In the genomic region with DNA sequence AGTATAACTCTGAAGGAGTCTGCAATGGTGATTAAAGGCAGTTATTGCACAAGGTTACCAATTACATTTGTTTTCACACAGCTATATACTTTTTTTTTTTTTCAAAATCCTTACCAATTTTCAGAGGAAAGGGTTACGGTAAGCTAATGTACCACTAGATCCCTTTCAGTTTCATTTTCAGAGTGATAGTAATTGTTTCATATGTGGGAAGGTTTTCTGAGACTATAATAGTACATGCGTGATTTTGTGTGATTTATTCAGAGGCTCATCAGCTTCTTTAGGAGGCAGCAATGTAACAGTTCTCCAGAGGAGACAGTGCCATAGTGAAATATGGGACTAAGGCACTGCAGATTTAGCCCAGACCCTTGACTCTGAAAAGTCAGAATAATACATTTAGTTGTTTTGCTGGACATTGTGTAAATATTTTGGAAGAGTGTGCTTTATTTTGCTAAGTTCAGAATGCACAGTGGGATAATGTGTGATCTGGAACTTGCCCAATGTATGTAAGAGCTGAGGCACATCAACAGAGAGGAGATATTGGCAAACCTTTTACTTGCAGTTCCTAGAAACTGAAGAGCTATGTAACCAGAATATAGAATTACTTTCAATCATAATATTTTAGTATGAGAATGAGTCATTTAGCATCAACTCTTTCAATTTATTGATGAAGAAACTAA, we compare ENCODE assay signal across 8 cellular contexts.
A peak's percentile ranks its signal among the peaks of the same experiment; 100 is the strongest.
DNase-seq lines count a peak whose midpoint lies in the region; ATAC-seq and TF ChIP-seq lines count a peak whose summit lies in the region.

No MANE protein-coding gene starts in this region.

- H3K4me2 ChIP-seq in PC-3 (ENCODE audit: low read length) = no peak overlapping the region; the same call in 1 of the 2 replicates

- DNase-seq in ACHN = peak; percentile 44
- no peak for DNase-seq in dorsolateral prefrontal cortex
- no peak for DNase-seq in DMS79 treated with DMSO at 0.1 percent for 48 hours (lab: John Stamatoyannopoulos, UW)
- DNase-seq in PC-3 = no peak
- no peak for DNase-seq in kidney glomerular epithelial cell (lab: John Stamatoyannopoulos, UW)
- DNase-seq in globus pallidus (ENCODE audit: low spot score) = no peak

- H3K9ac ChIP-seq in PC-3 (ENCODE audit: low read length) = no peak overlapping the region

- CTCF ChIA-PET in PC-3 (lab: Charles Lee) = no interaction called here

- intact Hi-C loops in dorsolateral prefrontal cortex (cut with DNase I) = no loop called here
- intact Hi-C loops in PC-3 (cut with micrococcal nuclease) = no loop called here

- in situ Hi-C loops in ACHN (cut with HindIII; ENCODE audit: low pct_ligation_motif_present, low pct_unique_long_range_greater_than_20kb, low sequenced_read_pairs) = no loop called here

- no peaks in the 10 kb centered on the region for H4K20me1 ChIP-seq in PC-3 (ENCODE audit: low read length)

- no peak overlapping the region for H3K27ac ChIP-seq in dorsolateral prefrontal cortex
- no peak overlapping the region for H3K27ac ChIP-seq in PC-3 (ENCODE audit: low read length)

- no peaks in the 10 kb centered on the region for H3F3A ChIP-seq in PC-3 (ENCODE audit: low read length, unreplicated experiment)

- POLR2A ChIA-PET in PC-3 (lab: Charles Lee; ENCODE audit: unreplicated experiment) = no interaction called here

- no peak overlapping the region for H2AFZ ChIP-seq in PC-3 (ENCODE audit: low read length)

- H3K4me3 ChIP-seq in dorsolateral prefrontal cortex = peak overlapping the region in 44 of 59 donors; percentile 5 to 54 (median 25)
- H3K4me3 ChIP-seq in PC-3 (ENCODE audit: low read length) = no peak overlapping the region

- H3K27me3 ChIP-seq in dorsolateral prefrontal cortex (no peaks in the 10 kb centered on the region), PC-3 (ENCODE audit: low read length) (no peaks in the 10 kb centered on the region)

- no peaks in the 10 kb centered on the region for H3K36me3 ChIP-seq in PC-3 (ENCODE audit: low read depth, low read length)

- H3K9me2 ChIP-seq in PC-3 (replicated peaks; ENCODE audit: low read length) = no peaks in the 10 kb centered on the region

- H3K79me2 ChIP-seq in PC-3 (ENCODE audit: low read length) = no peaks in the 10 kb centered on the region

- BruUV-seq in PC-3 (replicated peaks; lab: Mats Ljungman, UMichigan) = no TSS peak

- no peaks in the 10 kb centered on the region for H3K4me1 ChIP-seq in PC-3 (ENCODE audit: insufficient read depth, low read length)

- TF ChIP-seq CTCF in dorsolateral prefrontal cortex (IDR thresholded peaks at IDR 0.05 in 54 of 56, conservative IDR thresholded peaks at IDR 0.05 in 2 of 56; ENCODE audit: low read depth in 1 of 56, partially characterized antibody in 56 of 56) (no peak), PC-3 (conservative IDR thresholded peaks at IDR 0.05; ENCODE audit: low read depth, low read length) (no peak)

- no peaks in the 10 kb centered on the region for H3K9me3 ChIP-seq in PC-3 (ENCODE audit: low read length)

- peak; percentile 75 for ATAC-seq in GM19328 (IDR thresholded peaks at IDR 0.05; ENCODE audit: unreplicated experiment)
- peak; percentile 79 for ATAC-seq in HG03280 (IDR thresholded peaks at IDR 0.05; ENCODE audit: unreplicated experiment)
- no peak for ATAC-seq in PC-3
